ENCODE assay signal across 8 cellular contexts in genomic region chr1:23800396-23801337, GRCh38. TPM values are rescaled to one million over a fixed set of nuclear protein-coding genes. Genes with fewer than 3 reads are reported as not detected.
A peak's percentile ranks its signal among the peaks of the same experiment; 100 is the strongest.
DNase-seq lines count a peak whose midpoint lies in the region; ATAC-seq, FAIRE-seq and TF ChIP-seq lines count a peak whose summit lies in the region.

GALE (minus strand) TSS chr1:23800754; CDS start chr1:23799007, 1,747 bp downstream.

- POLR2A ChIA-PET in activated CD4-positive, alpha-beta T cell treated with anti-CD3 and anti-CD28 coated beads, Interleukin-2, amount 10 ng/mL, durations not matched to agents 7 days and 5 days (lab: Charles Lee), result no interaction called here

- peak; percentile 98 for DNase-seq in AG20443 (ENCODE audit: low spot score)
- peak; percentile 99 for DNase-seq in GM19239 (ENCODE audit: insufficient read length, low spot score)
- DNase-seq in NCI-H526 treated with DMSO at 0.1 percent for 48 hours (lab: John Stamatoyannopoulos, UW), result peak; percentile 86
- peak; percentile 98 for DNase-seq in activated CD4-positive, alpha-beta T cell treated with anti-CD3 and anti-CD28 coated beads, Interleukin-2, amount 10 ng/mL, durations not matched to agents 7 days and 5 days
- peak; percentile 97 for DNase-seq in coronary artery (ENCODE audit: low spot score)
- DNase-seq in left lobe of liver (ENCODE audit: low spot score), result peak; percentile 99
- DNase-seq in stimulated activated CD4-positive, alpha-beta T cell treated with anti-CD3 and anti-CD28 coated beads, Interleukin-2, amount 100 ng/mL, for 24 hours, result peak; percentile 98

- peak within 1 kb of the TSS; percentile 83 to 92 for H3K27ac ChIP-seq in coronary artery

- peaks cover 9% of the 10 kb centered on the region for H3K36me3 Mint-ChIP-seq in activated CD4-positive, alpha-beta T cell treated with anti-CD3 and anti-CD28 coated beads, Interleukin-2, amount 10 ng/mL, durations not matched to agents 7 days and 5 days (ENCODE audit: low read depth)

- ATAC-seq in HG03460 (IDR thresholded peaks at IDR 0.05; ENCODE audit: unreplicated experiment) (peak; percentile 70), left lobe of liver (peak; percentile 82)

- peak; percentile 97 for FAIRE-seq in GM19239 (lab: Jason Lieb, UNC)

- peak within 1 kb of the TSS; percentile 91 for H3K27ac Mint-ChIP-seq in activated CD4-positive, alpha-beta T cell treated with anti-CD3 and anti-CD28 coated beads, Interleukin-2, amount 10 ng/mL, durations not matched to agents 7 days and 5 days

- H3K4me1 Mint-ChIP-seq in activated CD4-positive, alpha-beta T cell treated with anti-CD3 and anti-CD28 coated beads, Interleukin-2, amount 10 ng/mL, durations not matched to agents 7 days and 5 days, result peaks cover 20% of the 10 kb centered on the region

- peak within 1 kb of the TSS; percentile 79 for H3K4me3 ChIP-seq in coronary artery

- no peaks in the 10 kb centered on the region for H3K9me3 Mint-ChIP-seq in activated CD4-positive, alpha-beta T cell treated with anti-CD3 and anti-CD28 coated beads, Interleukin-2, amount 10 ng/mL, durations not matched to agents 7 days and 5 days

- CTCF ChIA-PET in activated CD4-positive, alpha-beta T cell treated with anti-CD3 and anti-CD28 coated beads, Interleukin-2, amount 10 ng/mL, durations not matched to agents 7 days and 5 days (lab: Charles Lee), result interaction anchor here (0.9 to 3.1 kb wide), 7 partner anchors 10 to 274 kb away, joined by 3 to 27 read pairs (median 4); partner anchors contain the start of genes PITHD1 and RPL11

- H3K27me3 Mint-ChIP-seq in activated CD4-positive, alpha-beta T cell treated with anti-CD3 and anti-CD28 coated beads, Interleukin-2, amount 10 ng/mL, durations not matched to agents 7 days and 5 days, result no peaks in the 10 kb centered on the region

- peak within 1 kb of the TSS; percentile 95 for H3K4me3 Mint-ChIP-seq in activated CD4-positive, alpha-beta T cell treated with anti-CD3 and anti-CD28 coated beads, Interleukin-2, amount 10 ng/mL, durations not matched to agents 7 days and 5 days

- no peak for TF ChIP-seq CTCF in coronary artery (IDR thresholded peaks at IDR 0.05)

RNA-seq across cellular contexts. Expression of gene GALE, which starts in this region (rescaled TPM):
- total RNA-seq in activated CD4-positive, alpha-beta T cell treated with anti-CD3 and anti-CD28 coated beads, Interleukin-2, amount 10 ng/mL, durations not matched to agents 7 days and 5 days, result 10 to 100 TPM; 14.5 to 17.4 TPM
- 43.1 TPM for total RNA-seq in left lobe of liver

Comparison
In these comparisons a context has a peak if more than half of its experiments do, and no peak if none do; other contexts are left out.
1. Peak in every context shown above with its lines: DNase-seq, ATAC-seq, H3K4me3 ChIP-seq and H3K27ac ChIP-seq.